Comparison of ENCODE assay signal across 21 cellular contexts in genomic region chrX:39848900-39849299, GRCh38.
DNase-seq lines count a peak whose midpoint lies in the region; ATAC-seq, FAIRE-seq and TF ChIP-seq lines count a peak whose summit lies in the region.
"Had no signal": no experiment of that assay in that cellular context is flagged by ENCODE, and none has a peak within 500 bp of the region (broad histone marks: within the 10 kb centered on the region; RNA-seq: fewer than 3 reads in every experiment).

No MANE protein-coding gene starts in this region.

- no peak overlapping the region for H3K4me3 ChIP-seq in AG09309 (ENCODE audit: control insufficient read depth, low read depth, low read length)
- no peak overlapping the region for H3K4me3 ChIP-seq in astrocyte (ENCODE audit: insufficient read depth, low read depth, low read length)
- no peak overlapping the region for H3K4me3 ChIP-seq in effector memory CD4-positive, alpha-beta T cell (ENCODE audit: insufficient read depth, low read depth, low read length, poor library complexity, severe bottlenecking)
- H3K4me3 ChIP-seq: adrenal gland, heart left ventricle, right atrium auricular region had no signal

- no peaks in the 10 kb centered on the region for H3K9me3 ChIP-seq in astrocyte (ENCODE audit: insufficient read depth, low read depth, low read length)
- H3K9me3 ChIP-seq in effector memory CD4-positive, alpha-beta T cell (ENCODE audit: control insufficient read depth, low read length): no peaks in the 10 kb centered on the region
- H3K9me3 ChIP-seq: adrenal gland, right atrium auricular region had no signal

- H3K36me3 ChIP-seq in astrocyte (ENCODE audit: insufficient read depth, low read length): no peaks in the 10 kb centered on the region
- H3K36me3 ChIP-seq in effector memory CD4-positive, alpha-beta T cell (ENCODE audit: control insufficient read depth, insufficient read depth, low read length): no peaks in the 10 kb centered on the region
- H3K36me3 ChIP-seq: adrenal gland, heart left ventricle, right atrium auricular region had no signal

- no peak overlapping the region for H3K4me3 Mint-ChIP-seq in astrocyte (ENCODE audit: unreplicated experiment)
- H3K4me3 Mint-ChIP-seq: activated CD8-positive, alpha-beta T cell treated with anti-CD3 and anti-CD28 coated beads, Interleukin-2, amount 10 ng/mL, durations not matched to agents 7 days and 5 days; B cell; mesothelial cell of epicardium; WTC11 had no signal

- peak overlapping the region; percentile 19 for H3K4me2 ChIP-seq in astrocyte (ENCODE audit: low read length)

- H3K9me3 Mint-ChIP-seq in astrocyte (ENCODE audit: unreplicated experiment): no peaks in the 10 kb centered on the region

- peak overlapping the region; percentile 50 for H3K27ac ChIP-seq in astrocyte (ENCODE audit: low read depth, low read length)
- H3K27ac ChIP-seq in effector memory CD4-positive, alpha-beta T cell (ENCODE audit: insufficient read depth, low read length, poor library complexity, severe bottlenecking): no peak overlapping the region
- H3K27ac ChIP-seq: heart left ventricle, right atrium auricular region had no signal

- H2AFZ ChIP-seq in astrocyte (ENCODE audit: low read depth, low read length): no peak overlapping the region

- FAIRE-seq in astrocyte (lab: Jason Lieb, UNC): peak; percentile 9
- FAIRE-seq: colon, kidney had no signal

- DNase-seq in AG09309 (ENCODE audit: low read depth) (peak; percentile 38), HCEC 1CT (peak; percentile 65), astrocyte (ENCODE audit: low read depth) (peak; percentile 87), hepatic stellate cell (ENCODE audit: low spot score) (peak; percentile 17), NCI-H774 (lab: John Stamatoyannopoulos, UW) (no peak), NCI-H2029 treated with DMSO at 0.1 percent for 48 hours (lab: John Stamatoyannopoulos, UW) (no peak)
- DNase-seq in effector memory CD4-positive, alpha-beta T cell: no peak
- DNase-seq: activated CD8-positive, alpha-beta T cell treated with anti-CD3 and anti-CD28 coated beads, Interleukin-2, amount 10 ng/mL, durations not matched to agents 7 days and 5 days; kidney; NCI-H1092; NCI-H2171 treated with DMSO at 0.1 percent for 48 hours; substantia nigra; T-helper 1 cell had no signal

- H3K4me1 Mint-ChIP-seq in astrocyte (ENCODE audit: low read depth, unreplicated experiment): peaks cover 9% of the 10 kb centered on the region

- no peaks in the 10 kb centered on the region for H3K27me3 ChIP-seq in astrocyte (ENCODE audit: insufficient read depth, low read length)
- H3K27me3 ChIP-seq in effector memory CD4-positive, alpha-beta T cell (replicated peaks; ENCODE audit: control insufficient read depth, insufficient read depth, low read length, poor library complexity, severe bottlenecking): no peaks in the 10 kb centered on the region
- H3K27me3 ChIP-seq: adrenal gland, heart left ventricle, right atrium auricular region had no signal

- H3K27me3 Mint-ChIP-seq in astrocyte (ENCODE audit: low read depth, unreplicated experiment): peaks cover 6% of the 10 kb centered on the region

- H3K4me1 ChIP-seq in astrocyte (ENCODE audit: insufficient read depth, low read length): no peaks in the 10 kb centered on the region
- peaks cover 9% of the 10 kb centered on the region for H3K4me1 ChIP-seq in effector memory CD4-positive, alpha-beta T cell (ENCODE audit: control insufficient read depth, insufficient read depth, low read length, poor library complexity, severe bottlenecking)
- H3K4me1 ChIP-seq: adrenal gland, right atrium auricular region had no signal

- H3K36me3 Mint-ChIP-seq in astrocyte (ENCODE audit: low read depth, unreplicated experiment): no peaks in the 10 kb centered on the region
- H3K36me3 Mint-ChIP-seq: mesothelial cell of epicardium, WTC11 had no signal

- no peaks in the 10 kb centered on the region for H3K79me2 ChIP-seq in astrocyte (ENCODE audit: insufficient read depth, low read length)

- no peak overlapping the region for H3K27ac Mint-ChIP-seq in astrocyte (ENCODE audit: unreplicated experiment)
- H3K27ac Mint-ChIP-seq: activated CD8-positive, alpha-beta T cell treated with anti-CD3 and anti-CD28 coated beads, Interleukin-2, amount 10 ng/mL, durations not matched to agents 7 days and 5 days; B cell; mesothelial cell of epicardium; WTC11 had no signal

- H4K20me1 ChIP-seq in astrocyte (ENCODE audit: insufficient read depth, low read length): no peaks in the 10 kb centered on the region

- ATAC-seq in HG03095 (IDR thresholded peaks at IDR 0.05; ENCODE audit: unreplicated experiment): no peak
- ATAC-seq: activated CD8-positive, alpha-beta T cell treated with anti-CD3 and anti-CD28 coated beads, Interleukin-2, amount 10 ng/mL, durations not matched to agents 7 days and 5 days; WTC11 had no signal

- H3K9ac ChIP-seq in astrocyte (ENCODE audit: low read length): no peak overlapping the region

- TF ChIP-seq CTCF in AG09309 (IDR thresholded peaks at IDR 0.05; ENCODE audit: control insufficient read depth, insufficient read depth, low read depth, low read length, missing control alignments) (no peak), astrocyte (IDR thresholded peaks at IDR 0.05; ENCODE audit: insufficient read depth, low read depth, low read length) (no peak)

Comparison
In these comparisons a context has a peak if more than half of its experiments do, and no peak if none do; other contexts are left out.
1. DNase-seq: peak in AG09309 (single experiment), HCEC 1CT (single experiment), astrocyte (single experiment) and hepatic stellate cell (single experiment); none in effector memory CD4-positive, alpha-beta T cell (0 of 3), NCI-H774 (single experiment) and NCI-H2029 treated with DMSO at 0.1 percent for 48 hours (single experiment).